Comparison of ENCODE assay signal across 15 cellular contexts in genomic region chr3:64048631-64049061, GRCh38. TPM values are rescaled to one million over a fixed set of nuclear protein-coding genes. Genes with fewer than 3 reads are reported as not detected.
DNase-seq lines count a peak whose midpoint lies in the region; ATAC-seq and TF ChIP-seq lines count a peak whose summit lies in the region.
"Had no signal": no experiment of that assay in that cellular context is flagged by ENCODE, and none has a peak within 500 bp of the region (broad histone marks: within the 10 kb centered on the region; RNA-seq: fewer than 3 reads in every experiment).

No MANE protein-coding gene starts in this region.

- peaks cover 41% of the 10 kb centered on the region for H3K27me3 Mint-ChIP-seq in activated T-cell treated with anti-CD3 and anti-CD28 coated beads, Interleukin-2, amount 50 U/mL, for 72 hours (ENCODE audit: low read depth)
- no peaks in the 10 kb centered on the region for H3K27me3 Mint-ChIP-seq in Caco-2 (ENCODE audit: insufficient read depth, unreplicated experiment)

- DNase-seq in AG08395 (ENCODE audit: low spot score) (peak; percentile 53), GM04504 (ENCODE audit: low read depth) (peak; percentile 65), glomerular visceral epithelial cell (ENCODE audit: extremely low spot score) (peak; percentile 2), A673 (ENCODE audit: low spot score) (no peak), Caco-2 (no peak), breast epithelium (ENCODE audit: low spot score in 2 of 2) (no peak), NCI-H2029 treated with DMSO at 0.1 percent for 48 hours (lab: John Stamatoyannopoulos, UW) (no peak)
- peak; percentile 6 to 16 for DNase-seq in activated T-cell treated with anti-CD3 and anti-CD28 coated beads, Interleukin-2, amount 50 U/mL, for 72 hours
- DNase-seq: aorta, midbrain, NCI-H2171 treated with DMSO at 0.1 percent for 48 hours, stomach, T-helper 17 cell had no signal

- peak overlapping the region; percentile 3 to 6 for H3K4me3 Mint-ChIP-seq in activated T-cell treated with anti-CD3 and anti-CD28 coated beads, Interleukin-2, amount 50 U/mL, for 72 hours
- H3K4me3 Mint-ChIP-seq in Caco-2 (ENCODE audit: unreplicated experiment), result no peak overlapping the region
- H3K4me3 Mint-ChIP-seq: T-helper 17 cell had no signal

- no peak for TF ChIP-seq POLR2A in breast epithelium (IDR thresholded peaks at IDR 0.05)

- BruUV-seq in A673 (replicated peaks; lab: Mats Ljungman, UMichigan), result no TSS peak
- no TSS peak for BruUV-seq in Caco-2 (replicated peaks; lab: Mats Ljungman, UMichigan)

- no peaks in the 10 kb centered on the region for H3K9me3 Mint-ChIP-seq in activated T-cell treated with anti-CD3 and anti-CD28 coated beads, Interleukin-2, amount 50 U/mL, for 72 hours
- no peaks in the 10 kb centered on the region for H3K9me3 Mint-ChIP-seq in Caco-2 (ENCODE audit: unreplicated experiment)

- H3K27ac Mint-ChIP-seq in activated T-cell treated with anti-CD3 and anti-CD28 coated beads, Interleukin-2, amount 50 U/mL, for 72 hours, result peak overlapping the region; percentile 9
- no peak overlapping the region for H3K27ac Mint-ChIP-seq in Caco-2 (ENCODE audit: unreplicated experiment)
- H3K27ac Mint-ChIP-seq: T-helper 17 cell had no signal

- intact Hi-C loops in A673 (cut with micrococcal nuclease; ENCODE audit: unreplicated experiment) (no loop called here), Caco-2 (cut with micrococcal nuclease; ENCODE audit: unreplicated experiment) (no loop called here), breast epithelium (cut with DNase I; ENCODE audit: low total_unique reads) (no loop called here)

- peak; percentile 64 to 75 for ATAC-seq in activated T-cell treated with anti-CD3 and anti-CD28 coated beads, Interleukin-2, amount 50 U/mL, for 72 hours (replicated peaks in 1 of 2)
- ATAC-seq: T-helper 17 cell had no signal

- TF ChIP-seq CTCF in A673 (conservative IDR thresholded peaks at IDR 0.05; ENCODE audit: low read depth, low read length), result no peak
- no peak for TF ChIP-seq CTCF in Caco-2 (IDR thresholded peaks at IDR 0.05; ENCODE audit: insufficient read depth in 1 of 2, low read depth in 1 of 2, low read length in 1 of 2, severe bottlenecking in 1 of 2, unreplicated experiment in 1 of 2)
- no peak for TF ChIP-seq CTCF in breast epithelium (IDR thresholded peaks at IDR 0.05)

- peaks cover 12% of the 10 kb centered on the region for H3K4me1 Mint-ChIP-seq in activated T-cell treated with anti-CD3 and anti-CD28 coated beads, Interleukin-2, amount 50 U/mL, for 72 hours (ENCODE audit: low read depth)
- peaks cover 6% of the 10 kb centered on the region for H3K4me1 Mint-ChIP-seq in Caco-2 (ENCODE audit: low read depth, unreplicated experiment)
- H3K4me1 Mint-ChIP-seq: T-helper 17 cell had no signal

- no peak overlapping the region for H3K27ac ChIP-seq in A673 (ENCODE audit: low read depth, low read length, poor library complexity, severe bottlenecking)
- H3K27ac ChIP-seq in breast epithelium, result no peak overlapping the region
- H3K27ac ChIP-seq: C4-2B, prostate gland, stomach had no signal

- no peaks in the 10 kb centered on the region for H3K36me3 Mint-ChIP-seq in activated T-cell treated with anti-CD3 and anti-CD28 coated beads, Interleukin-2, amount 50 U/mL, for 72 hours (ENCODE audit: insufficient read depth in 2 of 2)
- H3K36me3 Mint-ChIP-seq in Caco-2 (ENCODE audit: insufficient read depth, unreplicated experiment), result no peaks in the 10 kb centered on the region

- H3K9me3 ChIP-seq in A673 (ENCODE audit: low read depth, low read length, poor library complexity, severe bottlenecking) (no peaks in the 10 kb centered on the region), Caco-2 (no peaks in the 10 kb centered on the region), breast epithelium (no peaks in the 10 kb centered on the region)
- H3K9me3 ChIP-seq: prostate gland, stomach had no signal

- H3K4me1 ChIP-seq in A673 (ENCODE audit: insufficient read depth, low read length, poor library complexity, severe bottlenecking) (peaks cover 7% of the 10 kb centered on the region), Caco-2 (peaks cover 4% of the 10 kb centered on the region; the same call in 1 of the 2 replicates), breast epithelium (no peaks in the 10 kb centered on the region)
- H3K4me1 ChIP-seq: prostate gland, stomach had no signal

- no peaks in the 10 kb centered on the region for H3K27me3 ChIP-seq in A673 (replicated peaks; ENCODE audit: insufficient read depth, low read depth, low read length, poor library complexity)
- no peaks in the 10 kb centered on the region for H3K27me3 ChIP-seq in Caco-2 (replicated peaks; ENCODE audit: control insufficient read depth, insufficient read depth, low read length)
- no peaks in the 10 kb centered on the region for H3K27me3 ChIP-seq in breast epithelium
- H3K27me3 ChIP-seq: stomach had no signal

- H3K36me3 ChIP-seq in A673 (ENCODE audit: insufficient read depth, low read length, poor library complexity, severe bottlenecking) (no peaks in the 10 kb centered on the region), Caco-2 (ENCODE audit: control insufficient read depth, insufficient read depth, low read length) (no peaks in the 10 kb centered on the region), breast epithelium (no peaks in the 10 kb centered on the region)
- H3K36me3 ChIP-seq: prostate gland, stomach had no signal

- H3K4me3 ChIP-seq in A673 (ENCODE audit: low read depth, low read length, poor library complexity, severe bottlenecking) (no peak overlapping the region), Caco-2 (ENCODE audit: low read depth, low read length) (no peak overlapping the region), breast epithelium (no peak overlapping the region)
- H3K4me3 ChIP-seq: prostate gland, stomach had no signal

- POLR2A ChIA-PET in A673 (lab: Charles Lee; ENCODE audit: low non-redundant PET), result no interaction called here
- POLR2A ChIA-PET in Caco-2 (lab: Charles Lee), result no interaction called here

- CTCF ChIA-PET in A673 (lab: Charles Lee) (no interaction called here), Caco-2 (lab: Charles Lee) (no interaction called here)

RNA-seq across cellular contexts. Expression of gene PSMD6, which starts 25.4 kb away (rescaled TPM):
- total RNA-seq in activated T-cell treated with anti-CD3 and anti-CD28 coated beads, Interleukin-2, amount 50 U/mL, for 72 hours, result 10 to 100 TPM; 83.4 to 90.3 TPM
- total RNA-seq in A673 (2021) (65.3 and 66.5 TPM in 2 replicates), Caco-2 (2022) (96.6 and 100 TPM in 2 replicates), breast epithelium (10 to 100 TPM; 60.9 to 74.7 (median 69.8) TPM)

Comparison
In these comparisons a context has a peak if more than half of its experiments do, and no peak if none do; other contexts are left out.
1. DNase-seq: peak in AG08395 (single experiment), GM04504 (single experiment), activated T-cell treated with anti-CD3 and anti-CD28 coated beads, Interleukin-2, amount 50 U/mL, for 72 hours (2 of 2) and glomerular visceral epithelial cell (single experiment); none in A673 (single experiment), Caco-2 (0 of 2), breast epithelium (0 of 2) and NCI-H2029 treated with DMSO at 0.1 percent for 48 hours (single experiment).